ENCODE assay signal across 8 cellular contexts in the genomic region with DNA sequence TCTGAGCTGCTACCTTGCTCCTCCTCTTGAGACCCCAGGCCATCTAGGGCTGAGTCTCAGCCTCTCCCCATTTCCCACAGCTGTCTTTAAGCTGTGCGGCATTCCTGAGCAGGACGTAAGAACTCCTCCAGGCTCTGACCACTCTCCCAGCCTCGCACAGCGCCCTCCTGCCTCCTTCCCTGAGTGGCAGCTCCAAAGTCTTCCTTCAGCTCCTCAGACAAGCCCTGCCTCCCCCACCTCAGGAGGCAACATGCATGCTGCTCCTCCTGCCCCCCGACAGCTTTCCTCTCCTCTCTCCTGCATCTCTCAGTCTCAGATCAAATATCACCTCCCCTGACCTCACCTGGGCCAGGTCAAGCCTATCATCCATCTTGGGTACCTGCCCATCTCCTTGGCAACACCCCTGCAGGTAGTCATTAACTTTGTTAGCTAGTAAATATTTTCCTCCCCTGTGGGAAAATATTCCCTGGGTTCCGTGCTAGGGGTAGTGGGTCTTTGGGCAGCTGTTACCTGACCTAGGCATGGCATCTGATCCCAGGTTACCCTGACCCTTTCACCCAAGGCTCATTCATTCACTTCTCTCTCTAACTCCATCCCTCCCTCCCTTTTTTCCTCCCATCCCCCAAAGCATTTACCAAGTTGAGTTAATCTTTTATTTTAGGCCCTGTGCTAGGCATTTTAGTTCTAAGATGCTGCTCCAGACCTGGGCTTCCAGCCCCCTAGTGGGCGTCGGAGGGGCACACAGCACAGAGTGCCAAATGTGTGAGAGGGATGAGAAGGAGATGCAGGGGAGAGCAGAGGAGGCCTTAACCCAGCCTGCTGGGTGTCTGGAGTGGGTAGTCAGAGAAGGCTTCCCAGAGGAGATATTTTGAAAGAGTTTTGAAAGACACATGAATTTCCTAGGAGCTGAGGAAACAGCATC.
DNase-seq lines count a peak whose midpoint lies in the region; ATAC-seq, FAIRE-seq and TF ChIP-seq lines count a peak whose summit lies in the region.

No MANE protein-coding gene starts in this region.

- no peaks in the 10 kb centered on the region for H3K9me1 ChIP-seq in keratinocyte (ENCODE audit: control insufficient read depth, extremely low read depth, insufficient read depth, low read length)

- DNase-seq in BJ (ENCODE audit: low read depth) (no peak), GM06990 (ENCODE audit: extremely low read depth, insufficient read length) (peak; percentile 23), keratinocyte (ENCODE audit: low read depth, low spot score) (no peak), Ammon's horn (ENCODE audit: low spot score) (no peak), germinal center (ENCODE audit: low spot score) (no peak)

- no peaks in the 10 kb centered on the region for H4K20me1 ChIP-seq in keratinocyte (ENCODE audit: control insufficient read depth, extremely low read depth, insufficient read depth, low read length)

- H3K36me3 ChIP-seq in BJ (ENCODE audit: control insufficient read depth, insufficient read depth, low read length): no peaks in the 10 kb centered on the region
- H3K36me3 ChIP-seq in GM06990 (ENCODE audit: control insufficient read depth, insufficient read depth, low read length): no peaks in the 10 kb centered on the region
- H3K36me3 ChIP-seq in keratinocyte (ENCODE audit: control insufficient read depth in 2 of 2, extremely low read depth in 1 of 2, insufficient read depth in 2 of 2, low read length in 2 of 2): no peaks in the 10 kb centered on the region

- POLR2A ChIA-PET in BJ (lab: Charles Lee): no interaction called here

- dilution Hi-C loops in keratinocyte (cut with MboI; ENCODE audit: extremely low pct_ligation_motif_present, low sequenced_read_pairs): no loop called here

- no peaks in the 10 kb centered on the region for H3K4me1 ChIP-seq in keratinocyte (ENCODE audit: control insufficient read depth, extremely low read depth, insufficient read depth, low read length)

- H3K4me3 ChIP-seq in BJ (ENCODE audit: low read depth, low read length) (no peak overlapping the region), GM06990 (replicated peaks; ENCODE audit: low read depth, low read length) (no peak overlapping the region), keratinocyte (ENCODE audit: control insufficient read depth in 2 of 3, extremely low read depth in 1 of 3, insufficient read depth in 2 of 3, low read depth in 1 of 3, low read length in 3 of 3) (no peak overlapping the region)

- TF ChIP-seq CTCF in BJ (IDR thresholded peaks at IDR 0.05; ENCODE audit: insufficient read depth, low read depth, low read length): peak; percentile 50
- TF ChIP-seq CTCF in GM06990 (IDR thresholded peaks at IDR 0.05; ENCODE audit: insufficient read depth, low read length, poor library complexity, severe bottlenecking): peak; percentile 67
- peak; percentile 55 for TF ChIP-seq CTCF in VCaP (conservative IDR thresholded peaks at IDR 0.05)
- peak; percentile 26 to 50 (median 45) for TF ChIP-seq CTCF in keratinocyte (optimal IDR thresholded peaks at IDR 0.05 in 1 of 3, IDR thresholded peaks at IDR 0.05 in 1 of 3, conservative IDR thresholded peaks at IDR 0.05 in 1 of 3; ENCODE audit: extremely low read depth in 1 of 3, insufficient read depth in 2 of 3, low read length in 3 of 3)

- H3K4me2 ChIP-seq in keratinocyte (ENCODE audit: control insufficient read depth, extremely low read depth, insufficient read depth, low read depth, low read length): no peak overlapping the region

- peaks cover 3% of the 10 kb centered on the region for H3K9me3 ChIP-seq in keratinocyte (ENCODE audit: control insufficient read depth, low read depth, low read length)

- no peaks in the 10 kb centered on the region for H3K79me2 ChIP-seq in keratinocyte (ENCODE audit: control insufficient read depth, insufficient read depth, low read length)

- ATAC-seq in HG03159 (IDR thresholded peaks at IDR 0.05; ENCODE audit: unreplicated experiment) (no peak), HG02678 (IDR thresholded peaks at IDR 0.05; ENCODE audit: unreplicated experiment) (no peak)

- H2AFZ ChIP-seq in keratinocyte (ENCODE audit: control insufficient read depth, low read length): no peak overlapping the region

- FAIRE-seq in keratinocyte (lab: Jason Lieb, UNC): no peak

- H3K27ac ChIP-seq in VCaP: peak overlapping the region; percentile 27
- H3K27ac ChIP-seq in keratinocyte (ENCODE audit: control insufficient read depth, insufficient read depth, low read length): no peak overlapping the region

- H3K27me3 ChIP-seq in BJ (ENCODE audit: control insufficient read depth, insufficient read depth, low read length) (no peaks in the 10 kb centered on the region), GM06990 (replicated peaks; ENCODE audit: control insufficient read depth, insufficient read depth, low read length) (no peaks in the 10 kb centered on the region; the same call in 1 of the 2 replicates), keratinocyte (ENCODE audit: control insufficient read depth, extremely low read depth, insufficient read depth, low read length) (peaks cover 3% of the 10 kb centered on the region)

- CTCF ChIA-PET in BJ (lab: Yijun Ruan, JAX): interaction anchor here (1.2 kb wide), 1 partner anchor 24 kb away, joined by 3 read pairs; no protein-coding TSS in a partner anchor

- no peak overlapping the region for H3K9ac ChIP-seq in keratinocyte (ENCODE audit: control insufficient read depth, extremely low read depth, insufficient read depth, low read length)
